10 cellular contexts compared by ENCODE assay signal in genomic region chr15:99495430-99496301, GRCh38.
DNase-seq lines count a peak whose midpoint lies in the region; ATAC-seq and TF ChIP-seq lines count a peak whose summit lies in the region.
"Had no signal": no experiment of that assay in that cellular context is flagged by ENCODE, and none has a peak within 500 bp of the region (broad histone marks: within the 10 kb centered on the region; RNA-seq: fewer than 3 reads in every experiment).

No MANE protein-coding gene starts in this region.

- H3K9me3 Mint-ChIP-seq in activated naive CD8-positive, alpha-beta T cell (ENCODE audit: low read depth) = no peaks in the 10 kb centered on the region
- H3K9me3 Mint-ChIP-seq in naive B cell = no peaks in the 10 kb centered on the region
- H3K9me3 Mint-ChIP-seq: effector memory CD8-positive, alpha-beta T cell had no signal

- TF ChIP-seq EP300 in suprapubic skin (IDR thresholded peaks at IDR 0.05) = no peak

- peaks cover 0 to 48% (median 32%) of the 10 kb centered on the region in 11 experiments; a peak in 17 of 22 replicates for H3K36me3 ChIP-seq in BLaER1 treated with 17β-estradiol and CSF1 and Interleukin-3, amounts not matched to agents 10 nM and 100 nM
- no peaks in the 10 kb centered on the region for H3K36me3 ChIP-seq in suprapubic skin

- no peak for TF ChIP-seq CTCF in suprapubic skin (IDR thresholded peaks at IDR 0.05)

- H3K4me3 Mint-ChIP-seq in activated naive CD8-positive, alpha-beta T cell = peak overlapping the region; percentile 71
- H3K4me3 Mint-ChIP-seq in naive B cell = peak overlapping the region in 7 of 8 donors; percentile 53 to 87 (median 64)
- H3K4me3 Mint-ChIP-seq: effector memory CD8-positive, alpha-beta T cell had no signal

- no peaks in the 10 kb centered on the region for H3K36me3 Mint-ChIP-seq in activated naive CD8-positive, alpha-beta T cell
- no peaks in the 10 kb centered on the region for H3K36me3 Mint-ChIP-seq in naive B cell

- peaks cover 31 to 56% (median 48%) of the 10 kb centered on the region in 10 experiments for H3K4me1 ChIP-seq in BLaER1 treated with 17β-estradiol and CSF1 and Interleukin-3, amounts not matched to agents 10 nM and 100 nM
- peaks cover 8% of the 10 kb centered on the region for H3K4me1 ChIP-seq in suprapubic skin

- no peaks in the 10 kb centered on the region for H4K20me1 ChIP-seq in BLaER1 treated with 17β-estradiol and CSF1 and Interleukin-3, amounts not matched to agents 10 nM and 100 nM

- ATAC-seq in HG02938 (IDR thresholded peaks at IDR 0.05; ENCODE audit: unreplicated experiment) (peak; percentile 51), naive B cell (ENCODE audit: low read depth in 2 of 2) (peak; percentile 38 to 50), GM21529 (IDR thresholded peaks at IDR 0.05; ENCODE audit: unreplicated experiment) (no peak), HG03571 (IDR thresholded peaks at IDR 0.05; ENCODE audit: unreplicated experiment) (no peak)
- ATAC-seq: effector memory CD8-positive, alpha-beta T cell had no signal

- H3K27me3 Mint-ChIP-seq in activated naive CD8-positive, alpha-beta T cell = no peaks in the 10 kb centered on the region
- H3K27me3 Mint-ChIP-seq in naive B cell = no peaks in the 10 kb centered on the region

- peaks cover 11 to 60% (median 50%) of the 10 kb centered on the region in 11 experiments; a peak in 20 of 22 replicates for H3K9me3 ChIP-seq in BLaER1 treated with 17β-estradiol and CSF1 and Interleukin-3, amounts not matched to agents 10 nM and 100 nM (replicated peaks in 1 of 11)
- no peaks in the 10 kb centered on the region for H3K9me3 ChIP-seq in suprapubic skin

- no peak for DNase-seq in naive B cell
- DNase-seq in suprapubic skin (ENCODE audit: low spot score in 2 of 2) = no peak
- no peak for DNase-seq in NCI-H2081 (lab: John Stamatoyannopoulos, UW)
- DNase-seq: effector memory CD8-positive, alpha-beta T cell; NCI-H187 treated with DMSO at 0.1 percent for 48 hours had no signal

- H3K4me1 Mint-ChIP-seq in activated naive CD8-positive, alpha-beta T cell (ENCODE audit: low read depth) = peaks cover 28% of the 10 kb centered on the region
- peaks cover 25 to 30% (median 28%) of the 10 kb centered on the region in 3 donors for H3K4me1 Mint-ChIP-seq in naive B cell

- H3K9ac ChIP-seq in BLaER1 treated with 17β-estradiol and CSF1 and Interleukin-3, amounts not matched to agents 10 nM and 100 nM = peak overlapping the region; percentile 66 to 79 (median 73); a peak in 21 of 22 replicates

- no peaks in the 10 kb centered on the region for H3K27me3 ChIP-seq in BLaER1 treated with 17β-estradiol and CSF1 and Interleukin-3, amounts not matched to agents 10 nM and 100 nM
- H3K27me3 ChIP-seq in suprapubic skin = no peaks in the 10 kb centered on the region

- H3K4me2 ChIP-seq in BLaER1 treated with 17β-estradiol and CSF1 and Interleukin-3, amounts not matched to agents 10 nM and 100 nM = peak overlapping the region; percentile 71 to 90 (median 84)

- TF ChIP-seq POLR2A in suprapubic skin (IDR thresholded peaks at IDR 0.05) = no peak

- peak overlapping the region in 4 of 10 experiments; percentile 9 to 38 (median 20); a peak in 6 of 20 replicates for H3K4me3 ChIP-seq in BLaER1 treated with 17β-estradiol and CSF1 and Interleukin-3, amounts not matched to agents 10 nM and 100 nM
- H3K4me3 ChIP-seq in suprapubic skin = no peak overlapping the region

- 71% methylated on average over 12 of the region's 13 CpGs for WGBS in suprapubic skin

- peak overlapping the region; percentile 89 for H3K27ac Mint-ChIP-seq in activated naive CD8-positive, alpha-beta T cell
- peak overlapping the region in 5 of 6 donors; percentile 36 to 88 (median 65) for H3K27ac Mint-ChIP-seq in naive B cell
- H3K27ac Mint-ChIP-seq: effector memory CD8-positive, alpha-beta T cell had no signal

- peak overlapping the region; percentile 63 to 90 (median 81); a peak in 21 of 22 replicates for H3K27ac ChIP-seq in BLaER1 treated with 17β-estradiol and CSF1 and Interleukin-3, amounts not matched to agents 10 nM and 100 nM
- H3K27ac ChIP-seq in suprapubic skin = no peak overlapping the region

Comparison
In these comparisons a context has a peak if more than half of its experiments do, and no peak if none do; other contexts are left out.
1. ATAC-seq: peak in HG02938 (single experiment) and naive B cell (2 of 2); none in GM21529 (single experiment) and HG03571 (single experiment).